In the genomic region with DNA sequence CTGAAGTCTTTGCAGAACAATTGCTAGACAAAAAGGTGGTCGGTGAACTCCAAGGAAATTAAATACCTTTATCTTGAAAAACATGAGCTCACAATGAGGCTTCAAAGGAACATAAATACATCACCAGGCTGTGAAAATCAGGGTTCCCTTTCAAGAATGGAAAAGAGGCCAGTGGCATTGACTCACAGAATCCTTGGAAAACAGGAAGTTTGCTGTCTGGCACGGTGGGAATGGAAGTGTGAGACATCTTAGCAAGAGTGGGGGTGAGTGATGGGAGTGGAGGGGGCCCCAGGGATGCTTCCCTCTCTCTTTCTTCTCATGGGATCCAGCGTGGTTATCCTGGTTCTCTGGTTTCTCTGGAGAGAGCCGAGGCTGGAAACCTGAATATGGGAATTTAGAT, we compare ENCODE assay signal across 22 cellular contexts.
"Had no signal": no experiment of that assay in that cellular context is flagged by ENCODE, and none has a peak within 500 bp of the region (broad histone marks: within the 10 kb centered on the region; RNA-seq: fewer than 3 reads in every experiment).

No MANE protein-coding gene starts in this region.

- H3K4me3 Mint-ChIP-seq: activated naive CD4-positive, alpha-beta T cell treated with anti-CD3 and anti-CD28 coated beads, Interleukin-2, amount 50 U/mL, for 24 hours; mesothelial cell of epicardium; natural killer cell treated with Interleukin-12 subunit alpha and Interleukin-12 subunit beta and Interleukin-15 and Interleukin-18, amount 100 ng/mL, for 72 hours; stimulated activated effector memory CD8-positive, alpha-beta T cell treated with anti-CD3 and anti-CD28 coated beads, Interleukin-12 subunit alpha, Interleukin-12 subunit beta, amount 100 ng/mL, for 72 hours; stimulated activated naive CD8-positive, alpha-beta T cell treated with anti-CD3 and anti-CD28 coated beads, Interleukin-15, amount 100 ng/mL, for 72 hours; T-cell; T-helper 2 cell treated with Interferon-gamma antibody and Interleukin-4, amounts not matched to agents 5 μg/mL and 100 μg/mL, for 36 hours had no signal

- H3K27me3 ChIP-seq: brain microvascular endothelial cell, ovary, tibial nerve had no signal

- H3K36me3 ChIP-seq: brain microvascular endothelial cell, left lung, ovary, suprapubic skin, tibial nerve had no signal

- H3K4me1 Mint-ChIP-seq: activated naive CD4-positive, alpha-beta T cell treated with anti-CD3 and anti-CD28 coated beads, Interleukin-2, amount 50 U/mL, for 24 hours; stimulated activated effector memory CD8-positive, alpha-beta T cell treated with anti-CD3 and anti-CD28 coated beads, Interleukin-12 subunit alpha, Interleukin-12 subunit beta, amount 100 ng/mL, for 72 hours; stimulated activated naive CD8-positive, alpha-beta T cell treated with anti-CD3 and anti-CD28 coated beads, Interleukin-15, amount 100 ng/mL, for 72 hours; T-cell had no signal

- H3K9me3 Mint-ChIP-seq: activated naive CD4-positive, alpha-beta T cell treated with anti-CD3 and anti-CD28 coated beads, Interleukin-2, amount 50 U/mL, for 24 hours; mesothelial cell of epicardium; natural killer cell treated with Interleukin-12 subunit alpha and Interleukin-12 subunit beta and Interleukin-15 and Interleukin-18, amount 100 ng/mL, for 72 hours; stimulated activated effector memory CD8-positive, alpha-beta T cell treated with anti-CD3 and anti-CD28 coated beads, Interleukin-12 subunit alpha, Interleukin-12 subunit beta, amount 100 ng/mL, for 72 hours; stimulated activated naive CD8-positive, alpha-beta T cell treated with anti-CD3 and anti-CD28 coated beads, Interleukin-15, amount 100 ng/mL, for 72 hours; T-cell; T-helper 2 cell treated with Interferon-gamma antibody and Interleukin-4, amounts not matched to agents 5 μg/mL and 100 μg/mL, for 36 hours had no signal

- H3K9me3 ChIP-seq: left lung, ovary, psoas muscle, suprapubic skin, tibial nerve had no signal

- DNase-seq: activated gamma-delta T cell treated with Interleukin-2 at 50 U/mL for 16 hours; activated T-cell treated with anti-CD3 and anti-CD28 coated beads, Interleukin-2, amount 50 U/mL, for 1 hour; brain microvascular endothelial cell; central memory CD4-positive, alpha-beta T cell; erythroblast; foreskin fibroblast; left lung; ovary; psoas muscle; right cardiac atrium; small intestine; stimulated activated CD4-positive, alpha-beta T cell treated with anti-CD3 and anti-CD28 coated beads, Interleukin-2, amount 100 ng/mL, for 24 hours; stimulated activated naive CD8-positive, alpha-beta T cell treated with anti-CD3 and anti-CD28 coated beads, Interleukin-15, amount 100 ng/mL, for 72 hours; T-cell had no signal

- H3K27ac ChIP-seq: brain microvascular endothelial cell, left lung, ovary, psoas muscle, suprapubic skin, tibial nerve had no signal

- H3K27ac Mint-ChIP-seq: activated naive CD4-positive, alpha-beta T cell treated with anti-CD3 and anti-CD28 coated beads, Interleukin-2, amount 50 U/mL, for 24 hours; mesothelial cell of epicardium; natural killer cell treated with Interleukin-12 subunit alpha and Interleukin-12 subunit beta and Interleukin-15 and Interleukin-18, amount 100 ng/mL, for 72 hours; stimulated activated effector memory CD8-positive, alpha-beta T cell treated with anti-CD3 and anti-CD28 coated beads, Interleukin-12 subunit alpha, Interleukin-12 subunit beta, amount 100 ng/mL, for 72 hours; stimulated activated naive CD8-positive, alpha-beta T cell treated with anti-CD3 and anti-CD28 coated beads, Interleukin-15, amount 100 ng/mL, for 72 hours; T-cell; T-helper 2 cell treated with Interferon-gamma antibody and Interleukin-4, amounts not matched to agents 5 μg/mL and 100 μg/mL, for 36 hours had no signal

- H3K4me1 ChIP-seq: left lung, psoas muscle, suprapubic skin, tibial nerve had no signal

- H3K36me3 Mint-ChIP-seq: activated naive CD4-positive, alpha-beta T cell treated with anti-CD3 and anti-CD28 coated beads, Interleukin-2, amount 50 U/mL, for 24 hours; mesothelial cell of epicardium; natural killer cell treated with Interleukin-12 subunit alpha and Interleukin-12 subunit beta and Interleukin-15 and Interleukin-18, amount 100 ng/mL, for 72 hours; stimulated activated effector memory CD8-positive, alpha-beta T cell treated with anti-CD3 and anti-CD28 coated beads, Interleukin-12 subunit alpha, Interleukin-12 subunit beta, amount 100 ng/mL, for 72 hours; T-cell had no signal

- H3K4me3 ChIP-seq: left lung, lung, ovary, psoas muscle, suprapubic skin, tibial nerve had no signal
